In the genomic region with DNA sequence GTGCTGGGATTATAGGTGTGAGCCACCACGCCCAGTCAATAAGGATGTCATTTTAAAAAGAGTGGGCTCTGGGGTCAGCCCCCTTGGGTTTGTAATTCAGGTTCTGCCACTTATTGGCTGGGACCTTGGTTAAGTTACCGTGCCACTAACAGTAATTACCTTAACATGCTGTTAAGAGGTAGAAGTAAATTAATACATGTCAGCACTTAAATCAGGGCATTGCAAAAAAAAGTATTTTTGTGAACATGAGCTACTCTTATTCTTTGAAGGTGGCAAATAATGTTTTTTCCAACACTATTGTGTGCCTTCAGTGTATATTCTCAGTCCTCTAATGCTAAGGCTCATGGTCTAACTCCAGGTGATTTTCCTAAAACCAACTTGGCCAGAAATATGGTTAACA, we compare ENCODE assay signal across 8 cellular contexts.
"Had no signal": no experiment of that assay in that cellular context is flagged by ENCODE, and none has a peak within 500 bp of the region (broad histone marks: within the 10 kb centered on the region; RNA-seq: fewer than 3 reads in every experiment).

No MANE protein-coding gene starts in this region.

- DNase-seq: GDM1, GF-D8 had no signal

- H3K4me3 ChIP-seq: GM12878 had no signal

- FAIRE-seq: G401.6, GM12891, GM12892, GM18507, GM19239 had no signal

- ATAC-seq: GM12878 had no signal
